9 cellular contexts compared by ENCODE assay signal in genomic region chr1:21655748-21656147, GRCh38. TPM values are rescaled to one million over a fixed set of nuclear protein-coding genes. Genes with fewer than 3 reads are reported as not detected.
DNase-seq lines count a peak whose midpoint lies in the region; ATAC-seq and TF ChIP-seq lines count a peak whose summit lies in the region.
"Had no signal": no experiment of that assay in that cellular context is flagged by ENCODE, and none has a peak within 500 bp of the region (broad histone marks: within the 10 kb centered on the region; RNA-seq: fewer than 3 reads in every experiment).

No MANE protein-coding gene starts in this region.

- H3F3A ChIP-seq in GM23248 (ENCODE audit: insufficient read depth) = no peaks in the 10 kb centered on the region

- no peaks in the 10 kb centered on the region for H3K4me1 ChIP-seq in GM23248 (ENCODE audit: insufficient read depth)
- H3K4me1 ChIP-seq in mammary epithelial cell (ENCODE audit: insufficient read depth, low read length) = peaks cover 11% of the 10 kb centered on the region
- no peaks in the 10 kb centered on the region for H3K4me1 ChIP-seq in osteoblast (ENCODE audit: insufficient read depth, low read length)
- H3K4me1 ChIP-seq in Karpas-422 (ENCODE audit: low read length) = peaks cover 5% of the 10 kb centered on the region

- H3K9me3 ChIP-seq in GM23248 (ENCODE audit: low read depth) (no peaks in the 10 kb centered on the region), MG63 (no peaks in the 10 kb centered on the region), mammary epithelial cell (replicated peaks; ENCODE audit: insufficient read depth, low read length) (no peaks in the 10 kb centered on the region), osteoblast (ENCODE audit: low read depth, low read length) (no peaks in the 10 kb centered on the region), Karpas-422 (ENCODE audit: low read length) (no peaks in the 10 kb centered on the region)
- H3K9me3 ChIP-seq: right lobe of liver had no signal

- H3K9ac ChIP-seq in GM23248 (no peak overlapping the region), mammary epithelial cell (ENCODE audit: insufficient read depth, low read length) (no peak overlapping the region), Karpas-422 (ENCODE audit: low read length) (no peak overlapping the region)

- no peak overlapping the region for H3K4me2 ChIP-seq in GM23248 (ENCODE audit: unreplicated experiment)
- no peak overlapping the region for H3K4me2 ChIP-seq in mammary epithelial cell (ENCODE audit: insufficient read depth, low read depth, low read length)
- H3K4me2 ChIP-seq in osteoblast (ENCODE audit: insufficient read depth, low read length) = no peak overlapping the region
- H3K4me2 ChIP-seq in Karpas-422 (ENCODE audit: low read depth, low read length, poor library complexity, severe bottlenecking) = no peak overlapping the region

- 48 to 69% methylated on average over 4 of the region's 4 CpGs for WGBS in GM23248 (ENCODE audit: low coverage in 1 of 2, low lambda C conversion rate in 2 of 2, missing lambda C conversion rate in 2 of 2), 2 experiments
- WGBS in mammary epithelial cell (ENCODE audit: low coverage, missing lambda C conversion rate) = 0% methylated on average over 3 of the region's 4 CpGs

- BruUV-seq in mammary epithelial cell (replicated peaks; lab: Mats Ljungman, UMichigan) = no TSS peak

- H4K20me1 ChIP-seq in GM23248 (ENCODE audit: insufficient read depth) (no peaks in the 10 kb centered on the region), mammary epithelial cell (ENCODE audit: insufficient read depth, low read length) (no peaks in the 10 kb centered on the region), osteoblast (ENCODE audit: insufficient read depth, low read length) (peaks cover 8% of the 10 kb centered on the region), Karpas-422 (ENCODE audit: insufficient read depth, low read depth, low read length) (no peaks in the 10 kb centered on the region)

- no peak for ATAC-seq in GM21723 (IDR thresholded peaks at IDR 0.05; ENCODE audit: unreplicated experiment)

- CTCF ChIA-PET in mammary epithelial cell (lab: Charles Lee; ENCODE audit: low non-redundant PET) = no interaction called here

- no peaks in the 10 kb centered on the region for H3K36me3 ChIP-seq in GM23248 (ENCODE audit: low read depth)
- H3K36me3 ChIP-seq in MG63 = no peaks in the 10 kb centered on the region
- no peaks in the 10 kb centered on the region for H3K36me3 ChIP-seq in mammary epithelial cell (ENCODE audit: insufficient read depth, low read length)
- H3K36me3 ChIP-seq in osteoblast (ENCODE audit: insufficient read depth, low read length) = no peaks in the 10 kb centered on the region
- no peaks in the 10 kb centered on the region for H3K36me3 ChIP-seq in Karpas-422 (ENCODE audit: insufficient read depth, low read length)
- H3K36me3 ChIP-seq: right lobe of liver, SJSA1 had no signal

- H3K27ac ChIP-seq in GM23248 (no peak overlapping the region), mammary epithelial cell (ENCODE audit: insufficient read depth, low read depth, low read length) (no peak overlapping the region), osteoblast (ENCODE audit: low read depth, low read length) (no peak overlapping the region), Karpas-422 (ENCODE audit: low read length) (no peak overlapping the region)
- H3K27ac ChIP-seq: right lobe of liver, SJSA1 had no signal

- intact Hi-C loops in mammary epithelial cell (cut with micrococcal nuclease) = no loop called here

- in situ Hi-C loops in GM23248 (cut with MboI) = loop anchor here (10.0 kb wide), 1 partner anchor 281 kb away; no protein-coding TSS in a partner anchor
- in situ Hi-C loops in mammary epithelial cell (cut with MboI; ENCODE audit: low sequenced_read_pairs in 2 of 2) = loop anchor here in 1 of 2 donors (25.0 kb wide), 1 partner anchor 143 kb away; the partner anchor contains the start of gene ALPL

- H2AFZ ChIP-seq in GM23248 (no peak overlapping the region), mammary epithelial cell (ENCODE audit: low read depth, low read length) (no peak overlapping the region), osteoblast (ENCODE audit: low read length) (no peak overlapping the region), Karpas-422 (ENCODE audit: low read length) (no peak overlapping the region)

- peak; percentile 24 to 43 for TF ChIP-seq CTCF in mammary epithelial cell (conservative IDR thresholded peaks at IDR 0.05 in 1 of 2, IDR thresholded peaks at IDR 0.05 in 1 of 2; ENCODE audit: extremely low read depth in 1 of 2, insufficient read depth in 1 of 2, low read depth in 1 of 2, low read length in 2 of 2)
- peak; percentile 9 for TF ChIP-seq CTCF in osteoblast (IDR thresholded peaks at IDR 0.05; ENCODE audit: extremely low read depth, low read depth, low read length)

- no peaks in the 10 kb centered on the region for H3K9me2 ChIP-seq in GM23248 (ENCODE audit: insufficient read depth)
- no peaks in the 10 kb centered on the region for H3K9me2 ChIP-seq in Karpas-422 (replicated peaks; ENCODE audit: insufficient read depth, low read length)

- H3K4me3 ChIP-seq in GM23248 (no peak overlapping the region), MG63 (no peak overlapping the region), mammary epithelial cell (replicated peaks in 1 of 3; ENCODE audit: insufficient read depth in 1 of 3, low read depth in 2 of 3, low read length in 3 of 3) (no peak overlapping the region), osteoblast (ENCODE audit: insufficient read depth, low read length) (no peak overlapping the region), Karpas-422 (ENCODE audit: low read length) (no peak overlapping the region)
- H3K4me3 ChIP-seq: right lobe of liver, SJSA1 had no signal

- H3K79me2 ChIP-seq in GM23248 (ENCODE audit: insufficient read depth) (no peaks in the 10 kb centered on the region), mammary epithelial cell (ENCODE audit: insufficient read depth, low read length) (no peaks in the 10 kb centered on the region), osteoblast (ENCODE audit: insufficient read depth, low read length) (no peaks in the 10 kb centered on the region), Karpas-422 (ENCODE audit: low read length) (no peaks in the 10 kb centered on the region)

- H3K27me3 ChIP-seq in GM23248 (replicated peaks; ENCODE audit: insufficient read depth) (peaks cover 18% of the 10 kb centered on the region), MG63 (peaks cover 12% of the 10 kb centered on the region), mammary epithelial cell (ENCODE audit: insufficient read depth, low read length) (peaks cover 2% of the 10 kb centered on the region), osteoblast (ENCODE audit: insufficient read depth, low read length) (peaks cover 27% of the 10 kb centered on the region), Karpas-422 (ENCODE audit: low read length) (no peaks in the 10 kb centered on the region)
- H3K27me3 ChIP-seq: right lobe of liver had no signal

- dilution Hi-C loops in mammary epithelial cell (cut with HindIII; ENCODE audit: low sequenced_read_pairs) = no loop called here

- peak; percentile 54 for DNase-seq in GM23248
- peak; percentile 52 for DNase-seq in MG63
- peak; percentile 73 for DNase-seq in mammary epithelial cell
- DNase-seq in osteoblast (ENCODE audit: insufficient read length, low spot score, missing footprints) = peak; percentile 93
- no peak for DNase-seq in Karpas-422
- no peak for DNase-seq in stimulated activated CD4-positive, alpha-beta T cell treated with anti-CD3 and anti-CD28 coated beads, Interleukin-2, amount 100 ng/mL, for 24 hours

RNA-seq across cellular contexts. Expression of gene RAP1GAP, which starts 13.4 kb away (rescaled TPM):
- total RNA-seq in GM23248 (2014; rRNA removed; shearing (Covaris generic)) = 0.97 TPM in 1 of 2 replicates, not detected in the other
- polyA plus RNA-seq in GM23248 (2016; fragmentation: Nextera tagmentation; extraction: Ambion mirVana) (0.41 and 0.67 TPM in 2 replicates), mammary epithelial cell (0.31 TPM)
- 0.22 TPM in 1 of 2 replicates, not detected in the other for total RNA-seq in MG63 (2014; rRNA removed; shearing (Covaris generic); ENCODE audit: low replicate concordance)
- total RNA-seq in mammary epithelial cell (under 1 TPM; 0.17 to 0.54 TPM), osteoblast (under 0.01 and 0.29 TPM in 2 replicates)
- polyA minus RNA-seq in mammary epithelial cell = 0.52 TPM
- not detected in 2 replicates for total RNA-seq in Karpas-422 (2014; rRNA removed; shearing (Covaris generic); ENCODE audit: low replicate concordance)

Comparison
In these comparisons a context has a peak if more than half of its experiments do, and no peak if none do; other contexts are left out.
1. DNase-seq: peak in GM23248 (single experiment), MG63 (single experiment), mammary epithelial cell (single experiment) and osteoblast (single experiment); none in Karpas-422 (single experiment) and stimulated activated CD4-positive, alpha-beta T cell treated with anti-CD3 and anti-CD28 coated beads, Interleukin-2, amount 100 ng/mL, for 24 hours (0 of 2).